In genomic region chr2:239466755-239467271, GRCh38 we compare ENCODE assay signal across 16 cellular contexts.
DNase-seq lines count a peak whose midpoint lies in the region; ATAC-seq and TF ChIP-seq lines count a peak whose summit lies in the region.
"Had no signal": no experiment of that assay in that cellular context is flagged by ENCODE, and none has a peak within 500 bp of the region (broad histone marks: within the 10 kb centered on the region; RNA-seq: fewer than 3 reads in every experiment).

No MANE protein-coding gene starts in this region.

- ATAC-seq in Right ventricle myocardium inferior = no peak
- no peak for ATAC-seq in left ventricle myocardium superior
- no peak for ATAC-seq in stimulated activated effector memory CD8-positive, alpha-beta T cell treated with anti-CD3 and anti-CD28 coated beads, Interleukin-12 subunit alpha, Interleukin-12 subunit beta, amount 100 ng/mL, for 72 hours
- ATAC-seq: K562, Panc1 had no signal

- no peaks in the 10 kb centered on the region for H3K27me3 Mint-ChIP-seq in progenitor cell of endocrine pancreas
- H3K27me3 Mint-ChIP-seq: CD4-positive, alpha-beta memory T cell had no signal

- H3K36me3 Mint-ChIP-seq in progenitor cell of endocrine pancreas (ENCODE audit: insufficient read depth) = no peaks in the 10 kb centered on the region
- no peaks in the 10 kb centered on the region for H3K36me3 Mint-ChIP-seq in stimulated activated effector memory CD8-positive, alpha-beta T cell treated with anti-CD3 and anti-CD28 coated beads, Interleukin-12 subunit alpha, Interleukin-12 subunit beta, amount 100 ng/mL, for 72 hours
- H3K36me3 Mint-ChIP-seq: CD4-positive, alpha-beta memory T cell had no signal

- no peaks in the 10 kb centered on the region for H3K9me3 Mint-ChIP-seq in progenitor cell of endocrine pancreas (ENCODE audit: low read depth)
- no peaks in the 10 kb centered on the region for H3K9me3 Mint-ChIP-seq in stimulated activated effector memory CD8-positive, alpha-beta T cell treated with anti-CD3 and anti-CD28 coated beads, Interleukin-12 subunit alpha, Interleukin-12 subunit beta, amount 100 ng/mL, for 72 hours
- H3K9me3 Mint-ChIP-seq: CD4-positive, alpha-beta memory T cell had no signal

- H3K27me3 ChIP-seq in brain microvascular endothelial cell (replicated peaks) = no peaks in the 10 kb centered on the region

- no peak for TF ChIP-seq CTCF in coronary artery (IDR thresholded peaks at IDR 0.05)
- no peak for TF ChIP-seq CTCF in progenitor cell of endocrine pancreas (IDR thresholded peaks at IDR 0.05; ENCODE audit: unreplicated experiment)
- no peak for TF ChIP-seq CTCF in brain microvascular endothelial cell (IDR thresholded peaks at IDR 0.05; ENCODE audit: low read depth, low read length, missing control alignments)

- H3K4me3 ChIP-seq in coronary artery (no peak overlapping the region), brain microvascular endothelial cell (ENCODE audit: low read depth, low read length) (no peak overlapping the region)
- H3K4me3 ChIP-seq: K562 had no signal

- DNase-seq in Right ventricle myocardium inferior (ENCODE audit: missing footprints) (peak; percentile 49), left ventricle myocardium superior (no peak), coronary artery (ENCODE audit: low spot score) (peak; percentile 62), progenitor cell of endocrine pancreas (ENCODE audit: low spot score, unreplicated experiment) (peak; percentile 2), brain microvascular endothelial cell (no peak)
- DNase-seq in activated CD4-positive, alpha-beta T cell treated with anti-CD3 and anti-CD28 coated beads, Interleukin-2, amount 50 U/mL, for 48 hours = no peak
- no peak for DNase-seq in stimulated activated effector memory CD8-positive, alpha-beta T cell treated with anti-CD3 and anti-CD28 coated beads, Interleukin-12 subunit alpha, Interleukin-12 subunit beta, amount 100 ng/mL, for 72 hours (ENCODE audit: low spot score in 2 of 2)
- DNase-seq: ACHN; CD4-positive, alpha-beta memory T cell; DND-41; GDM1; NCI-H1436 treated with DMSO at 0.1 percent for 48 hours; NCI-H2081; NCI-H510A treated with DMSO at 0.1 percent for 48 hours had no signal

- no peak overlapping the region for H3K27ac Mint-ChIP-seq in progenitor cell of endocrine pancreas
- no peak overlapping the region for H3K27ac Mint-ChIP-seq in stimulated activated effector memory CD8-positive, alpha-beta T cell treated with anti-CD3 and anti-CD28 coated beads, Interleukin-12 subunit alpha, Interleukin-12 subunit beta, amount 100 ng/mL, for 72 hours
- H3K27ac Mint-ChIP-seq: CD4-positive, alpha-beta memory T cell had no signal

- H3K4me3 Mint-ChIP-seq in progenitor cell of endocrine pancreas (ENCODE audit: low read depth) = no peak overlapping the region
- H3K4me3 Mint-ChIP-seq in stimulated activated effector memory CD8-positive, alpha-beta T cell treated with anti-CD3 and anti-CD28 coated beads, Interleukin-12 subunit alpha, Interleukin-12 subunit beta, amount 100 ng/mL, for 72 hours = no peak overlapping the region
- H3K4me3 Mint-ChIP-seq: CD4-positive, alpha-beta memory T cell had no signal

- intact Hi-C loops in Right ventricle myocardium inferior (cut with DNase I) (no loop called here), left ventricle myocardium superior (cut with micrococcal nuclease) (no loop called here)

- H3K4me1 Mint-ChIP-seq in progenitor cell of endocrine pancreas (ENCODE audit: low read depth) = no peaks in the 10 kb centered on the region
- no peaks in the 10 kb centered on the region for H3K4me1 Mint-ChIP-seq in stimulated activated effector memory CD8-positive, alpha-beta T cell treated with anti-CD3 and anti-CD28 coated beads, Interleukin-12 subunit alpha, Interleukin-12 subunit beta, amount 100 ng/mL, for 72 hours
- H3K4me1 Mint-ChIP-seq: CD4-positive, alpha-beta memory T cell had no signal

- no peaks in the 10 kb centered on the region for H3K36me3 ChIP-seq in brain microvascular endothelial cell (replicated peaks)

- in situ Hi-C loops in brain microvascular endothelial cell (cut with HindIII; ENCODE audit: low pct_ligation_motif_present, low sequenced_read_pairs) = no loop called here

- H3K27ac ChIP-seq in coronary artery (no peak overlapping the region), brain microvascular endothelial cell (no peak overlapping the region)

Comparison
In these comparisons a context has a peak if more than half of its experiments do, and no peak if none do; other contexts are left out.
1. DNase-seq: peak in Right ventricle myocardium inferior (single experiment), coronary artery (single experiment) and progenitor cell of endocrine pancreas (single experiment); none in left ventricle myocardium superior (single experiment), activated CD4-positive, alpha-beta T cell treated with anti-CD3 and anti-CD28 coated beads, Interleukin-2, amount 50 U/mL, for 48 hours (0 of 2), stimulated activated effector memory CD8-positive, alpha-beta T cell treated with anti-CD3 and anti-CD28 coated beads, Interleukin-12 subunit alpha, Interleukin-12 subunit beta, amount 100 ng/mL, for 72 hours (0 of 2) and brain microvascular endothelial cell (single experiment).